11 cellular contexts compared by ENCODE assay signal in genomic region chr12:76866726-76867125, GRCh38. TPM values are rescaled to one million over a fixed set of nuclear protein-coding genes. Genes with fewer than 3 reads are reported as not detected.
DNase-seq lines count a peak whose midpoint lies in the region; ATAC-seq and TF ChIP-seq lines count a peak whose summit lies in the region.
"Had no signal": no experiment of that assay in that cellular context is flagged by ENCODE, and none has a peak within 500 bp of the region (broad histone marks: within the 10 kb centered on the region; RNA-seq: fewer than 3 reads in every experiment).

No MANE protein-coding gene starts in this region.

- H3K4me3 ChIP-seq in fibroblast of villous mesenchyme (ENCODE audit: low read depth, low read length) = no peak overlapping the region

- DNase-seq in AG08396 (ENCODE audit: low spot score) = peak; percentile 55
- DNase-seq in NCI-H2171 treated with DMSO at 0.1 percent for 48 hours (lab: John Stamatoyannopoulos, UW) = peak; percentile 85
- peak; percentile 79 for DNase-seq in fibroblast of villous mesenchyme (ENCODE audit: low read depth)
- DNase-seq in cerebellum (ENCODE audit: low spot score) = no peak
- DNase-seq in AML-193 (lab: John Stamatoyannopoulos, UW) = no peak
- DNase-seq: naive thymus-derived CD8-positive, alpha-beta T cell; NCI-H2029 had no signal

- no peak for TF ChIP-seq CTCF in fibroblast of villous mesenchyme (IDR thresholded peaks at IDR 0.05; ENCODE audit: insufficient read depth, low read depth, low read length)

- ATAC-seq in GM21717 (IDR thresholded peaks at IDR 0.05; ENCODE audit: unreplicated experiment) (peak; percentile 73), GM21526 (IDR thresholded peaks at IDR 0.05; ENCODE audit: low FRiP score, unreplicated experiment) (no peak), GM19328 (IDR thresholded peaks at IDR 0.05; ENCODE audit: unreplicated experiment) (no peak)
- ATAC-seq: activated CD4-positive, CD25-positive, alpha-beta regulatory T cell treated with anti-CD3 and anti-CD28 coated beads, Interleukin-2, amount 50 U/mL, for 24 hours; naive thymus-derived CD8-positive, alpha-beta T cell had no signal

RNA-seq across cellular contexts. Expression of gene CSRP2, which starts 12.1 kb away (rescaled TPM):
- 64.3 and 131 TPM in 2 replicates for total RNA-seq in fibroblast of villous mesenchyme
- total RNA-seq in cerebellum = 50.0 TPM
- total RNA-seq: naive thymus-derived CD8-positive, alpha-beta T cell had no signal

Comparison
In these comparisons a context has a peak if more than half of its experiments do, and no peak if none do; other contexts are left out.
1. DNase-seq: peak in AG08396 (single experiment), NCI-H2171 treated with DMSO at 0.1 percent for 48 hours (single experiment) and fibroblast of villous mesenchyme (single experiment); none in cerebellum (single experiment) and AML-193 (0 of 2).